11 cellular contexts compared by ENCODE assay signal in genomic region chr4:102815981-102816380, GRCh38. TPM values are rescaled to one million over a fixed set of nuclear protein-coding genes. Genes with fewer than 3 reads are reported as not detected.
A peak's percentile ranks its signal among the peaks of the same experiment; 100 is the strongest.
DNase-seq lines count a peak whose midpoint lies in the region; ATAC-seq and TF ChIP-seq lines count a peak whose summit lies in the region.
"Had no signal": no experiment of that assay in that cellular context is flagged by ENCODE, and none has a peak within 500 bp of the region (broad histone marks: within the 10 kb centered on the region; RNA-seq: fewer than 3 reads in every experiment).

No MANE protein-coding gene starts in this region.

- no peak overlapping the region for H4K8ac ChIP-seq in mesendoderm (ENCODE audit: low read depth, low read length)

- no peak overlapping the region for H3K4ac ChIP-seq in mesendoderm (ENCODE audit: low read depth, low read length)

- H4K5ac ChIP-seq in mesendoderm (ENCODE audit: low read length): no peak overlapping the region

- H3K79me2 ChIP-seq in mesendoderm (ENCODE audit: control insufficient read depth, insufficient read depth, low read length): peaks cover 86% of the 10 kb centered on the region

- H3K9ac ChIP-seq in mesendoderm (ENCODE audit: low read length): no peak overlapping the region

- H3K18ac ChIP-seq in mesendoderm (ENCODE audit: low read length): no peak overlapping the region

- H3K79me1 ChIP-seq in mesendoderm (ENCODE audit: low read length): peaks cover 5% of the 10 kb centered on the region

- H2BK5ac ChIP-seq in mesendoderm (ENCODE audit: low read length): no peak overlapping the region

- no peak overlapping the region for H2BK15ac ChIP-seq in mesendoderm (replicated peaks; ENCODE audit: low read depth)

- no peaks in the 10 kb centered on the region for H3K4me1 ChIP-seq in mesendoderm (ENCODE audit: control insufficient read depth, low read depth, low read length)

- peak overlapping the region; percentile 76 for H3K27ac ChIP-seq in brain microvascular endothelial cell
- H3K27ac ChIP-seq in mesendoderm (ENCODE audit: low read depth, low read length): no peak overlapping the region
- H3K27ac ChIP-seq: upper lobe of right lung had no signal

- H3K4me2 ChIP-seq in mesendoderm (ENCODE audit: low read length): no peak overlapping the region

- H3K36me3 ChIP-seq in brain microvascular endothelial cell (replicated peaks) (no peaks in the 10 kb centered on the region), mesendoderm (ENCODE audit: control insufficient read depth, insufficient read depth, low read length) (no peaks in the 10 kb centered on the region)

- H3K23ac ChIP-seq in mesendoderm (ENCODE audit: low read length): no peak overlapping the region

- ATAC-seq in HG03135 (IDR thresholded peaks at IDR 0.05; ENCODE audit: unreplicated experiment): no peak
- no peak for ATAC-seq in HG03378 (IDR thresholded peaks at IDR 0.05; ENCODE audit: unreplicated experiment)
- ATAC-seq: Right ventricle myocardium inferior, upper lobe of right lung had no signal

- no peak for TF ChIP-seq CTCF in brain microvascular endothelial cell (IDR thresholded peaks at IDR 0.05; ENCODE audit: low read depth, low read length, missing control alignments)

- WGBS in mesendoderm (ENCODE audit: extremely low coverage, insufficient coverage, low lambda C conversion rate): no CpG with 5 or more reads among the region's 2 CpGs

- H3K27me3 ChIP-seq in brain microvascular endothelial cell (replicated peaks): no peaks in the 10 kb centered on the region
- no peaks in the 10 kb centered on the region for H3K27me3 ChIP-seq in mesendoderm (ENCODE audit: insufficient read depth, low read length, poor library complexity)
- H3K27me3 ChIP-seq: upper lobe of right lung had no signal

- in situ Hi-C loops in brain microvascular endothelial cell (cut with HindIII; ENCODE audit: low pct_ligation_motif_present, low sequenced_read_pairs): loop anchor here (25.0 kb wide), 1 partner anchor 196 kb away; the partner anchor contains the start of gene SLC9B1

- H2AK5ac ChIP-seq in mesendoderm (ENCODE audit: low read length): no peak overlapping the region

- DNase-seq in AG20443 (ENCODE audit: low spot score) (peak; percentile 71), HS-27A (ENCODE audit: low read depth) (peak; percentile 84), brain microvascular endothelial cell (peak; percentile 69), mesendoderm (peak; percentile 24), MV-4-11 (lab: John Stamatoyannopoulos, UW) (no peak)
- no peak for DNase-seq in activated CD8-positive, alpha-beta memory T cell treated with anti-CD3 and anti-CD28 coated beads, Interleukin-2, amount 50 U/mL, for 48 hours
- DNase-seq: activated effector memory CD4-positive, alpha-beta T cell treated with anti-CD3 and anti-CD28 coated beads, Interleukin-2, amount 50 U/mL, for 16 hours; upper lobe of right lung had no signal

- no peak overlapping the region for H2BK120ac ChIP-seq in mesendoderm (ENCODE audit: low read depth, low read length)

- H3K4me3 ChIP-seq in brain microvascular endothelial cell (ENCODE audit: low read depth, low read length): no peak overlapping the region
- H3K4me3 ChIP-seq in mesendoderm (ENCODE audit: low read length): no peak overlapping the region
- H3K4me3 ChIP-seq: upper lobe of right lung had no signal

- no peak overlapping the region for H3K56ac ChIP-seq in mesendoderm (ENCODE audit: low read length)

RNA-seq across cellular contexts. Expression of gene UBE2D3, which starts 11.4 kb away (rescaled TPM):
- polyA plus RNA-seq in mesendoderm (2013, experiment 1 of 2): 604 TPM
- polyA plus RNA-seq in mesendoderm (2013, experiment 2 of 2): 624 TPM

RNA-seq across cellular contexts. Expression of gene CISD2, which starts 52.8 kb away (rescaled TPM):
- polyA plus RNA-seq in mesendoderm (2013, experiment 1 of 2): 60.6 TPM
- 65.9 TPM for polyA plus RNA-seq in mesendoderm (2013, experiment 2 of 2)

RNA-seq across cellular contexts. Expression of gene MANBA, which starts 55.2 kb away (rescaled TPM):
- polyA plus RNA-seq in mesendoderm (2013, experiment 1 of 2): 6.9 TPM
- 6.6 TPM for polyA plus RNA-seq in mesendoderm (2013, experiment 2 of 2)

Comparison
In these comparisons a context has a peak if more than half of its experiments do, and no peak if none do; other contexts are left out.
1. DNase-seq: peak in AG20443 (single experiment), HS-27A (single experiment), brain microvascular endothelial cell (single experiment) and mesendoderm (single experiment); none in MV-4-11 (single experiment) and activated CD8-positive, alpha-beta memory T cell treated with anti-CD3 and anti-CD28 coated beads, Interleukin-2, amount 50 U/mL, for 48 hours (single experiment).